ENCODE assay signal across 15 cellular contexts in genomic region chr2:215755651-215756350, GRCh38.
"Had no signal": no experiment of that assay in that cellular context is flagged by ENCODE, and none has a peak within 500 bp of the region (broad histone marks: within the 10 kb centered on the region; RNA-seq: fewer than 3 reads in every experiment).

No MANE protein-coding gene starts in this region.

- H3K4me2 ChIP-seq: hepatocyte, neural progenitor cell had no signal

- H3K79me2 ChIP-seq: hepatocyte had no signal

- H3K36me3 ChIP-seq: gastroesophageal sphincter, neural progenitor cell, tibial artery, uterus had no signal

- DNase-seq: activated CD4-positive, alpha-beta T cell treated with anti-CD3 and anti-CD28 coated beads, Interleukin-2, amount 50 U/mL, for 4 hours; activated gamma-delta T cell treated with Interleukin-2 at 50 U/mL for 16 hours; activated naive CD8-positive, alpha-beta T cell treated with anti-CD3 and anti-CD28 coated beads for 36 hours; activated T-cell treated with anti-CD3 and anti-CD28 coated beads, Interleukin-2, amount 50 U/mL, for 24 hours; anterior cingulate cortex; kidney glomerular epithelial cell; posterior cingulate gyrus; T-helper 2 cell; tibial artery; uterus had no signal

- H3K9ac ChIP-seq: neural progenitor cell had no signal

- ATAC-seq: activated CD4-positive, CD25-positive, alpha-beta regulatory T cell treated with anti-CD3 and anti-CD28 coated beads, Interleukin-2, amount 50 U/mL, for 24 hours; gastroesophageal sphincter; stimulated activated effector memory CD8-positive, alpha-beta T cell treated with anti-CD3 and anti-CD28 coated beads, Interleukin-12 subunit alpha, Interleukin-12 subunit beta, amount 100 ng/mL, for 72 hours had no signal

- H3K9me3 ChIP-seq: gastroesophageal sphincter, tibial artery, uterus had no signal

- H3K4me1 ChIP-seq: neural progenitor cell, uterus had no signal

- H3K4me3 ChIP-seq: gastroesophageal sphincter, hepatocyte, neural progenitor cell, tibial artery, uterus had no signal

- H2AFZ ChIP-seq: hepatocyte, neural progenitor cell had no signal

- H3K27ac ChIP-seq: gastroesophageal sphincter, hepatocyte, neural progenitor cell had no signal

- H3K27me3 ChIP-seq: gastroesophageal sphincter, hepatocyte, neural progenitor cell, tibial artery, uterus had no signal
